Comparison of ENCODE assay signal across 1 cellular context in genomic region chr2:55416826-55417568, GRCh38.
TF ChIP-seq lines count a peak whose summit lies in the region.

No MANE protein-coding gene starts in this region.

TF ChIP-seq in GM23338, 12 proteins besides CTCF, POLR2A, EP300 and RAD21 (continued from another document):
- no peak for TF ChIP-seq ETS1 (IDR thresholded peaks at IDR 0.05)
- TF ChIP-seq REST (IDR thresholded peaks at IDR 0.05; ENCODE audit: unreplicated experiment), result no peak
- TF ChIP-seq ZNF331 (CRISPR knock-in tag; IDR thresholded peaks at IDR 0.05; ENCODE audit: low read depth), result no peak
- no peak for TF ChIP-seq EZH2phosphoT487 (IDR thresholded peaks at IDR 0.05; ENCODE audit: unreplicated experiment)
- TF ChIP-seq CREB1 (CRISPR knock-in tag; IDR thresholded peaks at IDR 0.05; ENCODE audit: low read depth), result no peak
- TF ChIP-seq STAT1 (IDR thresholded peaks at IDR 0.05; ENCODE audit: unreplicated experiment), result no peak
